In genomic region chr11:130462931-130463330, GRCh38 we compare ENCODE assay signal across 8 cellular contexts. TPM values are rescaled to one million over a fixed set of nuclear protein-coding genes. Genes with fewer than 3 reads are reported as not detected.
"Had no signal": no experiment of that assay in that cellular context is flagged by ENCODE, and none has a peak within 500 bp of the region (broad histone marks: within the 10 kb centered on the region; RNA-seq: fewer than 3 reads in every experiment).

No MANE protein-coding gene starts in this region.

- ATAC-seq: HepG2, K562 had no signal

- H3K4me1 Mint-ChIP-seq: IgD-negative memory B cell had no signal

- H3K9me3 Mint-ChIP-seq: IgD-negative memory B cell had no signal

- H3K4me3 Mint-ChIP-seq: IgD-negative memory B cell had no signal

- H3K27ac ChIP-seq: HL-60 had no signal

- H3K27ac Mint-ChIP-seq: IgD-negative memory B cell had no signal

- H3K36me3 Mint-ChIP-seq: IgD-negative memory B cell had no signal

- DNase-seq: IMR-90, KBM-7 had no signal

- H3K4me3 ChIP-seq: K562 had no signal

RNA-seq across cellular contexts. Expression of gene ADAMTS15, which starts 14.5 kb away (rescaled TPM):
- total RNA-seq: HT-29 had no signal

RNA-seq across cellular contexts. Expression of gene ADAMTS8, which starts 34.5 kb away (rescaled TPM):
- total RNA-seq: HepG2, HT-29, HT1080, K562 had no signal
